8 cellular contexts compared by ENCODE assay signal in the genomic region with DNA sequence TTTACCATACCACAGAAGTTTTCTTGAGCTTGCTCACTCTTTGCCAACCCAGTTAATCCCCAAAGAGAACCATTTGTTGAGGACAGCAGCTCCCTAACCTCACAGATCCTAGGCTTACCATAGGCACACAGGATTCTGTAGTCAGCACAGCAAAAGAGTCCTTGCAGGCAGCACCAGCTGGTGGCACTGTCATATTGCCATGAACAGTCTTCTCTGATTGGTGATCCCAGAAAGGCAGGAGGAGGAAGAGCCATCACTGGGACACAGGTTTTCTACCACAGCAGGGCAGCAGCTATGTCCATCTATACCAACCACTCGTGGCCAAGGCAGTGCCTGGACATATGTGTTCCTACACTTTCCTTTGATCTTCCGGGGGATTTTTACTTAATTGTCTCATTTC.
DNase-seq lines count a peak whose midpoint lies in the region; ATAC-seq and TF ChIP-seq lines count a peak whose summit lies in the region.

No MANE protein-coding gene starts in this region.

- no peaks in the 10 kb centered on the region for H3K9me3 ChIP-seq in cardiac muscle cell (ENCODE audit: low read depth)

- no peaks in the 10 kb centered on the region for H3K36me3 ChIP-seq in cardiac muscle cell

- intact Hi-C loops in sciatic nerve (cut with DNase I): no loop called here

- peak; percentile 19 for TF ChIP-seq CTCF in cardiac muscle cell (IDR thresholded peaks at IDR 0.05; ENCODE audit: low read depth, low read length)

- H3K27me3 ChIP-seq in cardiac muscle cell: no peaks in the 10 kb centered on the region

- H3K4me3 ChIP-seq in cardiac muscle cell: no peak overlapping the region

- peak; percentile 79 for ATAC-seq in SK-N-SH treated with all-trans-retinoic acid at 6 μM for 48 hours
- peak; percentile 69 for ATAC-seq in sciatic nerve
- ATAC-seq in HG02759 (IDR thresholded peaks at IDR 0.05; ENCODE audit: unreplicated experiment): no peak
- ATAC-seq in HG03354 (IDR thresholded peaks at IDR 0.05; ENCODE audit: poor library complexity, severe bottlenecking, unreplicated experiment): no peak

- H3K27ac ChIP-seq in cardiac muscle cell: no peak overlapping the region

- H3K4me1 ChIP-seq in cardiac muscle cell (ENCODE audit: low read depth): no peaks in the 10 kb centered on the region

- DNase-seq in AG20443 (ENCODE audit: low spot score) (peak; percentile 51), HuH-7.5 (ENCODE audit: low spot score) (peak; percentile 26), cardiac muscle cell (ENCODE audit: low read depth in 1 of 2, low spot score in 1 of 2) (peak; percentile 31 to 52), sciatic nerve (ENCODE audit: low spot score) (no peak), NK-92 (lab: John Stamatoyannopoulos, UW; ENCODE audit: unreplicated experiment) (no peak)

TF ChIP-seq in SK-N-SH treated with all-trans-retinoic acid at 6 μM for 48 hours, 23 proteins besides CTCF, POLR2A, EP300 and RAD21:
- no peak for TF ChIP-seq TOX (CRISPR knock-in tag; IDR thresholded peaks at IDR 0.05; ENCODE audit: borderline replicate concordance)
- TF ChIP-seq TCF4 (CRISPR knock-in tag; IDR thresholded peaks at IDR 0.05; ENCODE audit: borderline replicate concordance): no peak
- TF ChIP-seq SNAI2 (CRISPR knock-in tag; IDR thresholded peaks at IDR 0.05): no peak
- peak; percentile 22; the same call in 1 of the 2 replicates for TF ChIP-seq ZNF8 (CRISPR knock-in tag; IDR thresholded peaks at IDR 0.05)
- no peak for TF ChIP-seq ESRRG (CRISPR knock-in tag; IDR thresholded peaks at IDR 0.05)
- TF ChIP-seq, protein P1, sequence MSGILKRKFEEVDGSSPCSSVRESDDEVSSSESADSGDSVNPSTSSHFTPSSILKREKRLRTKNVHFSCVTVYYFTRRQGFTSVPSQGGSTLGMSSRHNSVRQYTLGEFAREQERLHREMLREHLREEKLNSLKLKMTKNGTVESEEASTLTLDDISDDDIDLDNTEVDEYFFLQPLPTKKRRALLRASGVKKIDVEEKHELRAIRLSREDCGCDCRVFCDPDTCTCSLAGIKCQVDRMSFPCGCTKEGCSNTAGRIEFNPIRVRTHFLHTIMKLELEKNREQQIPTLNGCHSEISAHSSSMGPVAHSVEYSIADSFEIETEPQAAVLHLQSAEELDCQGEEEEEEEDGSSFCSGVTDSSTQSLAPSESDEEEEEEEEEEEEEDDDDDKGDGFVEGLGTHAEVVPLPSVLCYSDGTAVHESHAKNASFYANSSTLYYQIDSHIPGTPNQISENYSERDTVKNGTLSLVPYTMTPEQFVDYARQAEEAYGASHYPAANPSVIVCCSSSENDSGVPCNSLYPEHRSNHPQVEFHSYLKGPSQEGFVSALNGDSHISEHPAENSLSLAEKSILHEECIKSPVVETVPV (CRISPR knock-in tag; IDR thresholded peaks at IDR 0.05): no peak

Comparison
In these comparisons a context has a peak if more than half of its experiments do, and no peak if none do; other contexts are left out.
1. DNase-seq: peak in AG20443 (single experiment), HuH-7.5 (single experiment) and cardiac muscle cell (2 of 2); none in sciatic nerve (single experiment) and NK-92 (single experiment).
2. ATAC-seq: peak in SK-N-SH treated with all-trans-retinoic acid at 6 μM for 48 hours (single experiment) and sciatic nerve (single experiment); none in HG02759 (single experiment) and HG03354 (single experiment).